In genomic region chr19:13028027-13028426, GRCh38 we compare ENCODE assay signal across 17 cellular contexts. TPM values are rescaled to one million over a fixed set of nuclear protein-coding genes. Genes with fewer than 3 reads are reported as not detected.
A peak's percentile ranks its signal among the peaks of the same experiment; 100 is the strongest.
DNase-seq lines count a peak whose midpoint lies in the region; ATAC-seq and TF ChIP-seq lines count a peak whose summit lies in the region.
"Had no signal": no experiment of that assay in that cellular context is flagged by ENCODE, and none has a peak within 500 bp of the region (broad histone marks: within the 10 kb centered on the region; RNA-seq: fewer than 3 reads in every experiment).

No MANE protein-coding gene starts in this region.

- H3K27ac Mint-ChIP-seq in MCF 10A (ENCODE audit: low read depth, unreplicated experiment): no peak overlapping the region
- H3K27ac Mint-ChIP-seq: activated naive CD4-positive, alpha-beta T cell treated with anti-CD3 and anti-CD28 coated beads for 36 hours; CD8-positive, alpha-beta memory T cell; natural killer cell had no signal

- H3K9me3 Mint-ChIP-seq in MCF 10A (ENCODE audit: unreplicated experiment): no peaks in the 10 kb centered on the region
- H3K9me3 Mint-ChIP-seq: activated naive CD4-positive, alpha-beta T cell treated with anti-CD3 and anti-CD28 coated beads for 36 hours; CD8-positive, alpha-beta memory T cell; natural killer cell had no signal

- H3K79me2 ChIP-seq in trophoblast cell (ENCODE audit: control insufficient read depth, insufficient read depth, low read length, poor library complexity): no peaks in the 10 kb centered on the region

- CTCF ChIA-PET in MCF 10A (lab: Yijun Ruan, JAX): interaction anchor here (0.5 to 2.2 kb wide), 7 partner anchors 14 to 758 kb away, joined by 3 to 15 read pairs (median 4); no protein-coding TSS in a partner anchor

- no peak overlapping the region for H4K91ac ChIP-seq in trophoblast cell (ENCODE audit: low read depth, low read length)

- DNase-seq in breast epithelium (ENCODE audit: low spot score in 2 of 2) (no peak), MCF 10A (ENCODE audit: unreplicated experiment) (no peak), esophagus muscularis mucosa (ENCODE audit: extremely low spot score) (no peak), gastrocnemius medialis (peak in 1 of 2 donors; percentile 14), aorta (peak in 1 of 2 donors; percentile 67), trophoblast cell (no peak), AG08396 (ENCODE audit: low spot score) (no peak), testis (no peak)
- DNase-seq: activated CD4-positive, alpha-beta T cell treated with anti-CD3 and anti-CD28 coated beads for 1 hour; activated naive CD4-positive, alpha-beta T cell treated with anti-CD3 and anti-CD28 coated beads for 36 hours; CD8-positive, alpha-beta memory T cell; natural killer cell; NCI-H226 had no signal

- H3K4me3 ChIP-seq in breast epithelium: peak overlapping the region in 2 of 3 donors; percentile 53 to 75
- H3K4me3 ChIP-seq in esophagus muscularis mucosa: peak overlapping the region in 1 of 4 donors; percentile 3
- H3K4me3 ChIP-seq in gastrocnemius medialis: no peak overlapping the region
- no peak overlapping the region for H3K4me3 ChIP-seq in aorta (ENCODE audit: low read length in 2 of 2)
- H3K4me3 ChIP-seq in trophoblast cell (ENCODE audit: low read depth, low read length): no peak overlapping the region
- H3K4me3 ChIP-seq in testis: no peak overlapping the region
- H3K4me3 ChIP-seq: A549, cardiac muscle cell had no signal

- H3K23ac ChIP-seq in trophoblast cell (ENCODE audit: low read length): no peak overlapping the region

- no peak overlapping the region for H2BK12ac ChIP-seq in trophoblast cell (ENCODE audit: low read length)

- H3K36me3 ChIP-seq in breast epithelium (no peaks in the 10 kb centered on the region), esophagus muscularis mucosa (peaks cover 0 to 7% (median 0%) of the 10 kb centered on the region in 4 donors), gastrocnemius medialis (no peaks in the 10 kb centered on the region), aorta (ENCODE audit: control insufficient read depth in 1 of 2, insufficient read depth in 2 of 2, low read length in 1 of 2) (no peaks in the 10 kb centered on the region), trophoblast cell (ENCODE audit: control insufficient read depth in 1 of 2, insufficient read depth in 2 of 2, low read length in 2 of 2) (no peaks in the 10 kb centered on the region), testis (ENCODE audit: low read depth, missing control alignments) (no peaks in the 10 kb centered on the region)
- H3K36me3 ChIP-seq: cardiac muscle cell had no signal

- no peak overlapping the region for H2AK5ac ChIP-seq in trophoblast cell (ENCODE audit: low read length)

- peaks cover 37% of the 10 kb centered on the region for H3K4me1 Mint-ChIP-seq in MCF 10A (ENCODE audit: insufficient read depth, unreplicated experiment)

- no peak for ATAC-seq in gastrocnemius medialis
- no peak for ATAC-seq in aorta (ENCODE audit: low FRiP score)
- ATAC-seq: A549, HCT116, natural killer cell had no signal

- intact Hi-C loops in breast epithelium (cut with DNase I; ENCODE audit: low total_unique reads): no loop called here
- intact Hi-C loops in MCF 10A (cut with micrococcal nuclease): no loop called here
- intact Hi-C loops in esophagus muscularis mucosa (cut with DNase I): no loop called here
- intact Hi-C loops in gastrocnemius medialis (cut with DNase I; ENCODE audit: low total_unique reads): loop anchor here (5.0 kb wide), 1 partner anchor 34 kb away; no protein-coding TSS in a partner anchor
- intact Hi-C loops in aorta (cut with DNase I): loop anchor here in 1 of 2 donors (5.0 kb wide), 1 partner anchor 34 kb away; no protein-coding TSS in a partner anchor
- intact Hi-C loops in testis (cut with DNase I; ENCODE audit: low total_unique reads): no loop called here

- BruUV-seq in MCF 10A (replicated peaks; lab: Mats Ljungman, UMichigan): no TSS peak

- H4K12ac ChIP-seq in trophoblast cell (ENCODE audit: low read depth, low read length): no peak overlapping the region

- TF ChIP-seq CTCF in breast epithelium (IDR thresholded peaks at IDR 0.05) (no peak), MCF 10A (IDR thresholded peaks at IDR 0.05; ENCODE audit: unreplicated experiment) (no peak), esophagus muscularis mucosa (IDR thresholded peaks at IDR 0.05) (no peak), gastrocnemius medialis (IDR thresholded peaks at IDR 0.05 in 4 of 5, conservative IDR thresholded peaks at IDR 0.05 in 1 of 5) (no peak), testis (IDR thresholded peaks at IDR 0.05) (no peak)

- no peak overlapping the region for H3K4ac ChIP-seq in trophoblast cell (ENCODE audit: low read depth, low read length)

- TF ChIP-seq EP300 in esophagus muscularis mucosa (IDR thresholded peaks at IDR 0.05): no peak

- H3K18ac ChIP-seq in trophoblast cell (ENCODE audit: low read length): no peak overlapping the region

- no peak overlapping the region for H3K9ac ChIP-seq in trophoblast cell (ENCODE audit: low read length)

- H3K27me3 ChIP-seq in breast epithelium (no peaks in the 10 kb centered on the region), esophagus muscularis mucosa (no peaks in the 10 kb centered on the region), gastrocnemius medialis (no peaks in the 10 kb centered on the region), aorta (ENCODE audit: control insufficient read depth in 1 of 2, insufficient read depth in 2 of 2, low read length in 1 of 2) (no peaks in the 10 kb centered on the region), trophoblast cell (ENCODE audit: insufficient read depth, low read length) (peaks cover 84% of the 10 kb centered on the region), testis (no peaks in the 10 kb centered on the region)

- in situ Hi-C loops in gastrocnemius medialis (cut with MboI; ENCODE audit: low sequenced_read_pairs in 4 of 4): no loop called here

- H2BK120ac ChIP-seq in trophoblast cell (ENCODE audit: insufficient read depth, low read length, poor library complexity): no peak overlapping the region

- peaks cover 16% of the 10 kb centered on the region for H3K36me3 Mint-ChIP-seq in MCF 10A (ENCODE audit: insufficient read depth, unreplicated experiment)
- H3K36me3 Mint-ChIP-seq: CD8-positive, alpha-beta memory T cell; natural killer cell had no signal

- H2AFZ ChIP-seq in trophoblast cell (ENCODE audit: insufficient read depth, low read length, poor library complexity): no peak overlapping the region

- H3K4me2 ChIP-seq in trophoblast cell (ENCODE audit: low read length): no peak overlapping the region
- H3K4me2 ChIP-seq: A549 had no signal

- H3K27me3 Mint-ChIP-seq in MCF 10A (ENCODE audit: insufficient read depth, unreplicated experiment): no peaks in the 10 kb centered on the region

- no peak overlapping the region for H3K4me3 Mint-ChIP-seq in MCF 10A (ENCODE audit: unreplicated experiment)
- H3K4me3 Mint-ChIP-seq: activated naive CD4-positive, alpha-beta T cell treated with anti-CD3 and anti-CD28 coated beads for 36 hours; CD8-positive, alpha-beta memory T cell; natural killer cell had no signal

- no peaks in the 10 kb centered on the region for H3K9me3 ChIP-seq in breast epithelium
- no peaks in the 10 kb centered on the region for H3K9me3 ChIP-seq in esophagus muscularis mucosa
- H3K9me3 ChIP-seq in gastrocnemius medialis: no peaks in the 10 kb centered on the region
- H3K9me3 ChIP-seq in aorta (ENCODE audit: control insufficient read depth, low read length): no peaks in the 10 kb centered on the region
- peaks cover 2% of the 10 kb centered on the region for H3K9me3 ChIP-seq in trophoblast cell (ENCODE audit: insufficient read depth, low read depth, low read length)
- H3K9me3 ChIP-seq in testis: no peaks in the 10 kb centered on the region
- H3K9me3 ChIP-seq: A549 had no signal

- H3K4me1 ChIP-seq in breast epithelium (peaks cover 12 to 34% of the 10 kb centered on the region in 2 donors), esophagus muscularis mucosa (peaks cover 74 to 100% (median 99%) of the 10 kb centered on the region in 4 donors), gastrocnemius medialis (peaks cover 90 to 95% of the 10 kb centered on the region in 2 donors), aorta (ENCODE audit: control insufficient read depth in 1 of 2, insufficient read depth in 2 of 2, low read length in 2 of 2) (peaks cover 7 to 10% of the 10 kb centered on the region in 2 donors), trophoblast cell (ENCODE audit: control insufficient read depth in 1 of 2, insufficient read depth in 2 of 2, low read length in 2 of 2) (no peaks in the 10 kb centered on the region), testis (peaks cover 27% of the 10 kb centered on the region)

- H2BK5ac ChIP-seq in trophoblast cell (ENCODE audit: low read depth, low read length, poor library complexity): no peak overlapping the region

- no peak overlapping the region for H4K8ac ChIP-seq in trophoblast cell (ENCODE audit: low read depth, low read length)

- TF ChIP-seq POLR2A in breast epithelium (IDR thresholded peaks at IDR 0.05) (no peak), esophagus muscularis mucosa (IDR thresholded peaks at IDR 0.05; ENCODE audit: low read depth) (no peak), gastrocnemius medialis (IDR thresholded peaks at IDR 0.05) (no peak), testis (IDR thresholded peaks at IDR 0.05) (no peak)

- no peaks in the 10 kb centered on the region for H3K79me1 ChIP-seq in trophoblast cell (ENCODE audit: low read length)

- H3K14ac ChIP-seq in trophoblast cell (ENCODE audit: low read length): no peak overlapping the region

- POLR2A ChIA-PET in MCF 10A (lab: Yijun Ruan, JAX): interaction anchor here (1.0 to 1.2 kb wide), 2 partner anchors 24 to 27 kb away, joined by 3 read pairs; no protein-coding TSS in a partner anchor

- WGBS in esophagus muscularis mucosa: 95% methylated on average over 3 of the region's 3 CpGs
- WGBS in aorta, 2 donors: 34 to 36% methylated on average over 3 of the region's 3 CpGs
- no CpG with 5 or more reads among the region's 3 CpGs for WGBS in trophoblast cell (ENCODE audit: extremely low coverage, insufficient coverage, insufficient read length)
- WGBS in testis, 2 donors: 84 to 95% methylated on average over 3 of the region's 3 CpGs

- H3K27ac ChIP-seq in breast epithelium: peak overlapping the region; percentile 93 to 95
- peak overlapping the region; percentile 88 to 97 (median 94) for H3K27ac ChIP-seq in esophagus muscularis mucosa (replicated peaks in 1 of 4)
- peak overlapping the region; percentile 97 to 100 (median 99) for H3K27ac ChIP-seq in gastrocnemius medialis
- H3K27ac ChIP-seq in aorta (ENCODE audit: low read depth in 1 of 2, low read length in 2 of 2): peak overlapping the region; percentile 80 to 94
- no peak overlapping the region for H3K27ac ChIP-seq in trophoblast cell (ENCODE audit: low read depth, low read length)
- peak overlapping the region in 1 of 2 donors; percentile 35 for H3K27ac ChIP-seq in testis
- H3K27ac ChIP-seq: cardiac muscle cell had no signal

RNA-seq across cellular contexts. Expression of gene NFIX, which starts 32.8 kb away (rescaled TPM):
- total RNA-seq in breast epithelium (10 to 100 TPM; 43.6 to 53.9 (median 52.8) TPM), MCF 10A (2022) (26.9 and 27.2 TPM in 2 replicates), esophagus muscularis mucosa (100 to 1,000 TPM in 1 of 4 donors, 10 to 100 TPM in 3; 56.0 to 154 (median 79.4) TPM), gastrocnemius medialis (100 to 1,000 TPM in 2 of 4 donors, 10 to 100 TPM in 2; 31.9 to 128 (median 105) TPM), aorta (100 to 1,000 TPM; 184 to 327 TPM), testis (10 to 100 TPM; 51.7 to 62.4 TPM)
- polyA plus RNA-seq in aorta (10 to 100 TPM; 45.5 to 49.8 TPM), testis (ENCODE audit: insufficient read depth, low read depth, low replicate concordance) (47.4 TPM)
- 0.03 and 0.04 TPM in 2 replicates for polyA plus RNA-seq in trophoblast cell (2013)
- total RNA-seq: cardiac muscle cell had no signal
- polyA plus RNA-seq: cardiac muscle cell had no signal

RNA-seq across cellular contexts. Expression of gene DAND5, which starts 58.7 kb away (rescaled TPM):
- total RNA-seq in breast epithelium (not detected), MCF 10A (2022) (not detected in 2 replicates), esophagus muscularis mucosa (under 1 TPM in 3 of 4 donors, not detected in 1; 0.19 to 0.83 (median 0.29) TPM), gastrocnemius medialis (not detected), aorta (not detected), testis (1 to 10 TPM; 1.4 to 2.8 TPM)
- polyA plus RNA-seq in aorta (under 1 TPM in 1 of 2 donors, not detected in 1; 0.13 TPM), testis (ENCODE audit: insufficient read depth, low read depth, low replicate concordance) (0.16 TPM)
- 0.03 TPM in 2 replicates for polyA plus RNA-seq in trophoblast cell (2013)
- total RNA-seq: activated naive CD4-positive, alpha-beta T cell treated with anti-CD3 and anti-CD28 coated beads for 36 hours; cardiac muscle cell; CD8-positive, alpha-beta memory T cell; natural killer cell; T-helper 2 cell treated with Interferon-gamma antibody and Interleukin-4, amounts not matched to agents 100 ng/mL and 5 ng/mL, for 36 hours had no signal
- polyA plus RNA-seq: CD8-positive, alpha-beta memory T cell had no signal

Comparison
In these comparisons a context has a peak if more than half of its experiments do, and no peak if none do; other contexts are left out.
1. H3K4me3 ChIP-seq: peak in breast epithelium (2 of 3); none in gastrocnemius medialis (0 of 4), aorta (0 of 2), trophoblast cell (single experiment) and testis (0 of 2).